18 cellular contexts compared by ENCODE assay signal in genomic region chr5:54289769-54290168, GRCh38.
"Had no signal": no experiment of that assay in that cellular context is flagged by ENCODE, and none has a peak within 500 bp of the region (broad histone marks: within the 10 kb centered on the region; RNA-seq: fewer than 3 reads in every experiment).

No MANE protein-coding gene starts in this region.

- H3K27ac ChIP-seq: adrenal gland, KMS-11 had no signal

- H3K4me3 Mint-ChIP-seq: activated CD8-positive, alpha-beta T cell treated with anti-CD3 and anti-CD28 coated beads, Interleukin-2, amount 10 ng/mL, durations not matched to agents 7 days and 5 days; activated naive CD8-positive, alpha-beta T cell treated with anti-CD3 and anti-CD28 coated beads, Interleukin-2, amount 10 ng/mL, durations not matched to agents 7 days and 5 days; T-cell had no signal

- H3K4me2 ChIP-seq: KMS-11 had no signal

- H3K27me3 Mint-ChIP-seq: activated naive CD8-positive, alpha-beta T cell treated with anti-CD3 and anti-CD28 coated beads, Interleukin-2, amount 10 ng/mL, durations not matched to agents 7 days and 5 days; T-cell had no signal

- H3K4me3 ChIP-seq: adrenal gland had no signal

- H3K27ac Mint-ChIP-seq: activated CD8-positive, alpha-beta T cell treated with anti-CD3 and anti-CD28 coated beads, Interleukin-2, amount 10 ng/mL, durations not matched to agents 7 days and 5 days; activated naive CD8-positive, alpha-beta T cell treated with anti-CD3 and anti-CD28 coated beads, Interleukin-2, amount 10 ng/mL, durations not matched to agents 7 days and 5 days; T-cell had no signal

- ATAC-seq: activated CD8-positive, alpha-beta T cell treated with anti-CD3 and anti-CD28 coated beads, Interleukin-2, amount 10 ng/mL, durations not matched to agents 7 days and 5 days; PC-3; T-cell had no signal

- H3K36me3 ChIP-seq: adrenal gland had no signal

- H3K9ac ChIP-seq: KMS-11 had no signal

- H3K27me3 ChIP-seq: adrenal gland had no signal

- H3K9me3 ChIP-seq: adrenal gland had no signal

- DNase-seq: activated CD4-positive, alpha-beta T cell treated with anti-CD3 and anti-CD28 coated beads for 4 hours; activated CD4-positive, alpha-beta T cell treated with anti-CD3 and anti-CD28 coated beads, Interleukin-2, amount 50 U/mL, for 4 hours; activated CD8-positive, alpha-beta memory T cell treated with anti-CD3 and anti-CD28 coated beads, Interleukin-2, amount 50 U/mL, for 48 hours; activated CD8-positive, alpha-beta T cell treated with anti-CD3 and anti-CD28 coated beads, Interleukin-2, amount 10 ng/mL, durations not matched to agents 7 days and 5 days; activated naive CD4-positive, alpha-beta T cell treated with anti-CD3 and anti-CD28 coated beads, Interleukin-2, amount 50 U/mL, for 16 hours; activated naive CD8-positive, alpha-beta T cell treated with anti-CD3 and anti-CD28 coated beads, Interleukin-2, amount 10 ng/mL, durations not matched to agents 7 days and 5 days; activated T-cell treated with anti-CD3 and anti-CD28 coated beads, Interleukin-2, amount 50 U/mL, for 1 hour; adrenal gland; anterior cingulate cortex; NCI-H1105; NCI-H1436; NCI-H1694 treated with DMSO at 0.1 percent for 48 hours; NCI-H2081; NCI-H510A treated with DMSO at 0.1 percent for 48 hours; PC-3; SHP77 treated with DMSO at 0.1 percent for 48 hours; T-cell had no signal
